In the genomic region with DNA sequence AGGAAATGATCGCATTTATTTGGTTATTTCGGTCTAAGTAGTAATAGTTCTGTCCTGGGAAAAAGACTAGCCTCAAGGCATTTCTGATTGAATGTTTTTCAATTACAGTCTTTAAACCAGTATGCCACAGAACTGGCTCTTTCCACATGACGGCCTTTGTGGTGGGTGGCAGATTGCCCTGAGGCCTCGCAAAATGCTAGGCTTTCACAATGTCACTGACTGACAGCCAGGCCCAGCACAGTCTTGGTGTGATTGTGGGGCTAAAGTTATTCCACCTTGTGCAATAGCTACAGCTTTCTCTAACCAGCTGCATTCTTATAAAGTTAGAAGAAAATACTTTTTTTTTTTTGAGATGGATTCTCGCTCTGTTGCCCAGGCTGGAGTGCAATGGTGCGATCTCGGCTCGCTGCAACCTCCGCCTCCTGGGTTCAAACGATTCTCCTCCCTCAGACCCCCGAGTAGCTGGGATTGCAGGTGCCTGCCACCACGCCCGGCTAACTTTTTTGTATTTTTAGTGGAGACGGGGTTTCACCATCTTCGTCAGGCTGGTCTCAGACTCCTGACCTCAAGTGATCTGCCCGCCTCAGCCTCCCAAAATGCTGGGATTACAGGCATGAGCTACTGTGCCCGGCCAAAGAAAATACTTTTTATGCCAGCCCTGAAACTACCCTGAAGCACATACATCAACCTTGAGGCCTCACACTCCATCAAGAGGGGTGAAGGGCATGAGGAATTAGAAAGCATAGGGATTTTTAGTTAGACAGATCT, we compare ENCODE assay signal across 16 cellular contexts. TPM values are rescaled to one million over a fixed set of nuclear protein-coding genes. Genes with fewer than 3 reads are reported as not detected.
DNase-seq lines count a peak whose midpoint lies in the region; ATAC-seq and TF ChIP-seq lines count a peak whose summit lies in the region.
"Had no signal": no experiment of that assay in that cellular context is flagged by ENCODE, and none has a peak within 500 bp of the region (broad histone marks: within the 10 kb centered on the region; RNA-seq: fewer than 3 reads in every experiment).

No MANE protein-coding gene starts in this region.

- DNase-seq in right atrium auricular region (ENCODE audit: low spot score): peak; percentile 26
- DNase-seq in cardiac septum (ENCODE audit: low spot score): no peak
- DNase-seq in ascending aorta (ENCODE audit: low spot score in 2 of 2): peak in 1 of 2 donors; percentile 77
- DNase-seq in islet precursor cell: peak; percentile 76
- DNase-seq in NCI-H345 (lab: John Stamatoyannopoulos, UW): no peak
- DNase-seq in GM23338 (ENCODE audit: low spot score): no peak
- no peak for DNase-seq in DMS153 treated with DMSO at 0.1 percent for 48 hours (lab: John Stamatoyannopoulos, UW; ENCODE audit: unreplicated experiment)
- DNase-seq: activated naive CD4-positive, alpha-beta T cell; gastrocnemius medialis; NCI-H1694; T-helper 2 cell had no signal

- H3K36me3 Mint-ChIP-seq in GM23338 (ENCODE audit: low read depth): no peaks in the 10 kb centered on the region
- H3K36me3 Mint-ChIP-seq: type B pancreatic cell had no signal

- intact Hi-C loops in cardiac septum (cut with DNase I) (no loop called here), ascending aorta (cut with DNase I) (no loop called here)

- no peak overlapping the region for H3K27ac Mint-ChIP-seq in GM23338
- H3K27ac Mint-ChIP-seq: type B pancreatic cell had no signal

- 0 out of 2 replicates have a peak, but pooled peaks cover 3% of the 10 kb centered on the region for H3F3A ChIP-seq in GM23338 (replicated peaks; ENCODE audit: low read depth)

- H3K27me3 ChIP-seq in right atrium auricular region (no peaks in the 10 kb centered on the region), ascending aorta (no peaks in the 10 kb centered on the region), GM23338 (ENCODE audit: insufficient read depth) (no peaks in the 10 kb centered on the region)

- H2AFZ ChIP-seq in GM23338: no peak overlapping the region

- TF ChIP-seq CTCF in right atrium auricular region (IDR thresholded peaks at IDR 0.05): no peak
- TF ChIP-seq CTCF in ascending aorta (IDR thresholded peaks at IDR 0.05): no peak
- no peak for TF ChIP-seq CTCF in GM23338 (conservative IDR thresholded peaks at IDR 0.05; ENCODE audit: low read depth in 2 of 2)

- peaks cover 3% of the 10 kb centered on the region for H3K27me3 Mint-ChIP-seq in GM23338 (ENCODE audit: insufficient read depth, low read depth, poor library complexity)

- H3K27ac ChIP-seq in right atrium auricular region (no peak overlapping the region), ascending aorta (peak overlapping the region; percentile 22 to 66), GM23338 (ENCODE audit: low read depth) (no peak overlapping the region)
- H3K27ac ChIP-seq: A549, gastrocnemius medialis had no signal

- H3K9me3 ChIP-seq in right atrium auricular region (no peaks in the 10 kb centered on the region), ascending aorta (no peaks in the 10 kb centered on the region)
- H3K9me3 ChIP-seq: A549, gastrocnemius medialis had no signal

- H3K4me1 ChIP-seq in right atrium auricular region: no peaks in the 10 kb centered on the region
- H3K4me1 ChIP-seq in ascending aorta: peaks cover 0 to 7% of the 10 kb centered on the region in 2 donors
- no peaks in the 10 kb centered on the region for H3K4me1 ChIP-seq in GM23338 (ENCODE audit: insufficient read depth)
- H3K4me1 ChIP-seq: A549, gastrocnemius medialis had no signal

- no peaks in the 10 kb centered on the region for H3K4me1 Mint-ChIP-seq in GM23338
- H3K4me1 Mint-ChIP-seq: nephron had no signal

- H4K20me1 ChIP-seq in GM23338 (replicated peaks; ENCODE audit: insufficient read depth): no peaks in the 10 kb centered on the region

- no peaks in the 10 kb centered on the region for H3K9me3 Mint-ChIP-seq in GM23338
- H3K9me3 Mint-ChIP-seq: nephron, type B pancreatic cell had no signal

- H3K4me3 ChIP-seq in right atrium auricular region (no peak overlapping the region), ascending aorta (peak overlapping the region in 1 of 2 donors; percentile 5), GM23338 (no peak overlapping the region)
- H3K4me3 ChIP-seq: A549, gastrocnemius medialis, smooth muscle cell had no signal

- H3K9me2 ChIP-seq in GM23338 (ENCODE audit: insufficient read depth): no peaks in the 10 kb centered on the region

- H3K36me3 ChIP-seq in right atrium auricular region (no peaks in the 10 kb centered on the region), ascending aorta (no peaks in the 10 kb centered on the region), GM23338 (ENCODE audit: insufficient read depth) (no peaks in the 10 kb centered on the region)
- H3K36me3 ChIP-seq: gastrocnemius medialis had no signal

- H3K4me3 Mint-ChIP-seq in GM23338: no peak overlapping the region
- H3K4me3 Mint-ChIP-seq: nephron, type B pancreatic cell had no signal

- no peaks in the 10 kb centered on the region for H3K79me2 ChIP-seq in GM23338 (replicated peaks; ENCODE audit: insufficient read depth)

- no peak for ATAC-seq in GM18861 (IDR thresholded peaks at IDR 0.05; ENCODE audit: unreplicated experiment)
- no peak for ATAC-seq in GM23338
- ATAC-seq: A549, gastrocnemius medialis had no signal

- no peak overlapping the region for H3K4me2 ChIP-seq in GM23338
- H3K4me2 ChIP-seq: A549, smooth muscle cell had no signal

TF ChIP-seq in GM23338, 12 proteins besides CTCF, POLR2A, EP300 and RAD21 (continues in another document):
- TF ChIP-seq, protein P1, sequence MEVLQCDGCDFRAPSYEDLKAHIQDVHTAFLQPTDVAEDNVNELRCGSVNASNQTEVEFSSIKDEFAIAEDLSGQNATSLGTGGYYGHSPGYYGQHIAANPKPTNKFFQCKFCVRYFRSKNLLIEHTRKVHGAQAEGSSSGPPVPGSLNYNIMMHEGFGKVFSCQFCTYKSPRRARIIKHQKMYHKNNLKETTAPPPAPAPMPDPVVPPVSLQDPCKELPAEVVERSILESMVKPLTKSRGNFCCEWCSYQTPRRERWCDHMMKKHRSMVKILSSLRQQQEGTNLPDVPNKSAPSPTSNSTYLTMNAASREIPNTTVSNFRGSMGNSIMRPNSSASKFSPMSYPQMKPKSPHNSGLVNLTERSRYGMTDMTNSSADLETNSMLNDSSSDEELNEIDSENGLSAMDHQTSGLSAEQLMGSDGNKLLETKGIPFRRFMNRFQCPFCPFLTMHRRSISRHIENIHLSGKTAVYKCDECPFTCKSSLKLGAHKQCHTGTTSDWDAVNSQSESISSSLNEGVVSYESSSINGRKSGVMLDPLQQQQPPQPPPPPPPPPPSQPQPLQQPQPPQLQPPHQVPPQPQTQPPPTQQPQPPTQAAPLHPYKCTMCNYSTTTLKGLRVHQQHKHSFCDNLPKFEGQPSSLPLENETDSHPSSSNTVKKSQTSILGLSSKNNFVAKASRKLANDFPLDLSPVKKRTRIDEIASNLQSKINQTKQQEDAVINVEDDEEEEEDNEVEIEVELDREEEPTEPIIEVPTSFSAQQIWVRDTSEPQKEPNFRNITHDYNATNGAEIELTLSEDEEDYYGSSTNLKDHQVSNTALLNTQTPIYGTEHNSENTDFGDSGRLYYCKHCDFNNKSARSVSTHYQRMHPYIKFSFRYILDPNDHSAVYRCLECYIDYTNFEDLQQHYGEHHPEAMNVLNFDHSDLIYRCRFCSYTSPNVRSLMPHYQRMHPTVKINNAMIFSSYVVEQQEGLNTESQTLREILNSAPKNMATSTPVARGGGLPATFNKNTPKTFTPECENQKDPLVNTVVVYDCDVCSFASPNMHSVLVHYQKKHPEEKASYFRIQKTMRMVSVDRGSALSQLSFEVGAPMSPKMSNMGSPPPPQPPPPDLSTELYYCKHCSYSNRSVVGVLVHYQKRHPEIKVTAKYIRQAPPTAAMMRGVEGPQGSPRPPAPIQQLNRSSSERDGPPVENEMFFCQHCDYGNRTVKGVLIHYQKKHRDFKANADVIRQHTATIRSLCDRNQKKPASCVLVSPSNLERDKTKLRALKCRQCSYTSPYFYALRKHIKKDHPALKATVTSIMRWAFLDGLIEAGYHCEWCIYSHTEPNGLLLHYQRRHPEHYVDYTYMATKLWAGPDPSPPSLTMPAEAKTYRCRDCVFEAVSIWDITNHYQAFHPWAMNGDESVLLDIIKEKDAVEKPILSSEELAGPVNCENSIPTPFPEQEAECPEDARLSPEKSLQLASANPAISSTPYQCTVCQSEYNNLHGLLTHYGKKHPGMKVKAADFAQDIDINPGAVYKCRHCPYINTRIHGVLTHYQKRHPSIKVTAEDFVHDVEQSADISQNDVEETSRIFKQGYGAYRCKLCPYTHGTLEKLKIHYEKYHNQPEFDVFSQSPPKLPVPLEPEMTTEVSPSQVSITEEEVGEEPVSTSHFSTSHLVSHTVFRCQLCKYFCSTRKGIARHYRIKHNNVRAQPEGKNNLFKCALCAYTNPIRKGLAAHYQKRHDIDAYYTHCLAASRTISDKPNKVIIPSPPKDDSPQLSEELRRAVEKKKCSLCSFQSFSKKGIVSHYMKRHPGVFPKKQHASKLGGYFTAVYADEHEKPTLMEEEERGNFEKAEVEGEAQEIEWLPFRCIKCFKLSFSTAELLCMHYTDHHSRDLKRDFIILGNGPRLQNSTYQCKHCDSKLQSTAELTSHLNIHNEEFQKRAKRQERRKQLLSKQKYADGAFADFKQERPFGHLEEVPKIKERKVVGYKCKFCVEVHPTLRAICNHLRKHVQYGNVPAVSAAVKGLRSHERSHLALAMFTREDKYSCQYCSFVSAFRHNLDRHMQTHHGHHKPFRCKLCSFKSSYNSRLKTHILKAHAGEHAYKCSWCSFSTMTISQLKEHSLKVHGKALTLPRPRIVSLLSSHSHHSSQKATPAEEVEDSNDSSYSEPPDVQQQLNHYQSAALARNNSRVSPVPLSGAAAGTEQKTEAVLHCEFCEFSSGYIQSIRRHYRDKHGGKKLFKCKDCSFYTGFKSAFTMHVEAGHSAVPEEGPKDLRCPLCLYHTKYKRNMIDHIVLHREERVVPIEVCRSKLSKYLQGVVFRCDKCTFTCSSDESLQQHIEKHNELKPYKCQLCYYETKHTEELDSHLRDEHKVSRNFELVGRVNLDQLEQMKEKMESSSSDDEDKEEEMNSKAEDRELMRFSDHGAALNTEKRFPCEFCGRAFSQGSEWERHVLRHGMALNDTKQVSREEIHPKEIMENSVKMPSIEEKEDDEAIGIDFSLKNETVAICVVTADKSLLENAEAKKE (CRISPR knock-in tag; IDR thresholded peaks at IDR 0.05): no peak
- no peak for TF ChIP-seq JUNB (IDR thresholded peaks at IDR 0.05; ENCODE audit: unreplicated experiment)

RNA-seq across cellular contexts. Expression of a gene that starts 2.5 kb away (rescaled TPM):
- total RNA-seq in right atrium auricular region (10 to 100 TPM in 1 of 2 donors, 1 to 10 TPM in 1; 2.4 to 19.1 TPM), cardiac septum (1.5 TPM), ascending aorta (8.2 TPM)
- not detected in 2 replicates for total RNA-seq in GM23338 (2014; rRNA removed; shearing (Covaris generic))
- polyA plus RNA-seq in GM23338 (2016; fragmentation: Nextera tagmentation; extraction: Ambion mirVana): not detected in 2 replicates
- total RNA-seq: smooth muscle cell had no signal
- polyA plus RNA-seq: A549, smooth muscle cell had no signal

RNA-seq across cellular contexts. Expression of a gene that starts 33.8 kb away (rescaled TPM):
- total RNA-seq in right atrium auricular region (1 to 10 TPM; 7.2 to 8.9 TPM), cardiac septum (6.4 TPM), ascending aorta (23.8 TPM)
- total RNA-seq in GM23338 (2014; rRNA removed; shearing (Covaris generic)): 107 and 109 TPM in 2 replicates
- 60.3 and 73.3 TPM in 2 replicates for polyA plus RNA-seq in GM23338 (2016; fragmentation: Nextera tagmentation; extraction: Ambion mirVana)

RNA-seq across cellular contexts. Expression of a gene that starts 56.7 kb away (rescaled TPM):
- total RNA-seq in right atrium auricular region (100 to 1,000 TPM; 302 to 323 TPM), cardiac septum (361 TPM), ascending aorta (260 TPM)
- total RNA-seq in GM23338 (2014; rRNA removed; shearing (Covaris generic)): 666 and 697 TPM in 2 replicates
- polyA plus RNA-seq in GM23338 (2016; fragmentation: Nextera tagmentation; extraction: Ambion mirVana): 386 and 433 TPM in 2 replicates

Comparison
In these comparisons a context has a peak if more than half of its experiments do, and no peak if none do; other contexts are left out.
1. DNase-seq: peak in right atrium auricular region (single experiment) and islet precursor cell (single experiment); none in cardiac septum (single experiment), NCI-H345 (single experiment), GM23338 (single experiment) and DMS153 treated with DMSO at 0.1 percent for 48 hours (single experiment).
2. H3K27ac ChIP-seq: peak in ascending aorta (2 of 2); none in right atrium auricular region (0 of 2) and GM23338 (single experiment).